Comparison of ENCODE assay signal across 26 cellular contexts in the genomic region with DNA sequence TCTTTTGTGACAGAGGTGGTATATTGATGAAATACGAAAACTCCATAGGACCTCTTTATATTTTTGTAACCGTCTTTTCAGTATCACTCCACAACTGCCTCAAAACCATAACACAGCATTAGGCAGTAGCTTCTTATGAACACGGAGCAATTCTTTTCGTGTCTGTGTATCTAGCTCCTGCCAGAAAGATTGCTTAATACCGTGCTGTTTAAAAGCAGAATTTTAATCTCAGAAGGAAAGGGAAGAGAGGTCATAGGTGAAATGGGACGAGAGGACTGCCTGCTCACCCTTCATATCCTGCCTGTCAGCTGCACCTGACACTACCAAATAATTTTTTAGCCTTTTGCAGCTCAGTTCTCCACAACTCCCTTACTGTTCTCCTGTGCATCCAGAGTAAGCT.
"Had no signal": no experiment of that assay in that cellular context is flagged by ENCODE, and none has a peak within 500 bp of the region (broad histone marks: within the 10 kb centered on the region; RNA-seq: fewer than 3 reads in every experiment).

No MANE protein-coding gene starts in this region.

- H3K9me3 ChIP-seq: adrenal gland, ascending aorta, breast epithelium, colonic mucosa, gastrocnemius medialis had no signal

- H3K36me3 ChIP-seq: adrenal gland, ascending aorta, breast epithelium, cardiac muscle cell, colonic mucosa, gastrocnemius medialis had no signal

- H3K27me3 ChIP-seq: adrenal gland, ascending aorta, breast epithelium, cardiac muscle cell, colonic mucosa, foreskin keratinocyte, gastrocnemius medialis had no signal

- H3K27ac ChIP-seq: adrenal gland, ascending aorta, breast epithelium, cardiac muscle cell, colonic mucosa, epithelial cell of prostate, foreskin keratinocyte, gastrocnemius medialis had no signal

- DNase-seq: activated CD4-positive, alpha-beta memory T cell treated with anti-CD3 and anti-CD28 coated beads for 36 hours; activated CD4-positive, alpha-beta T cell treated with anti-CD3 and anti-CD28 coated beads for 36 hours; activated CD4-positive, alpha-beta T cell treated with anti-CD3 and anti-CD28 coated beads, Interleukin-2, amount 10 ng/mL, durations not matched to agents 24 days and 14 days; activated CD4-positive, CD25-positive, alpha-beta regulatory T cell; activated CD4-positive, CD25-positive, alpha-beta regulatory T cell treated with anti-CD3 and anti-CD28 coated beads, Interleukin-2, amount 50 U/mL, for 72 hours; activated CD8-positive, alpha-beta memory T cell treated with anti-CD3 and anti-CD28 coated beads, Interleukin-2, amount 10 ng/mL, durations not matched to agents 7 days and 5 days; activated CD8-positive, alpha-beta memory T cell treated with anti-CD3 and anti-CD28 coated beads, Interleukin-2, amount 50 U/mL, for 4 hours; activated CD8-positive, alpha-beta T cell treated with anti-CD3 and anti-CD28 coated beads, Interleukin-2, amount 10 ng/mL, durations not matched to agents 7 days and 5 days; activated effector memory CD4-positive, alpha-beta T cell treated with anti-CD3 and anti-CD28 coated beads, Interleukin-2, amount 50 U/mL, for 16 hours; activated naive CD4-positive, alpha-beta T cell treated with anti-CD3 and anti-CD28 coated beads for 36 hours; activated naive CD8-positive, alpha-beta T cell treated with anti-CD3 and anti-CD28 coated beads for 36 hours; activated naive CD8-positive, alpha-beta T cell treated with anti-CD3 and anti-CD28 coated beads, Interleukin-2, amount 50 U/mL, for 24 hours; activated T-cell treated with anti-CD3 and anti-CD28 coated beads, Interleukin-2, amount 50 U/mL, for 1 hour; activated T-cell treated with anti-CD3 and anti-CD28 coated beads, Interleukin-2, amount 50 U/mL, for 48 hours; adrenal gland; central memory CD4-positive, alpha-beta T cell; cerebellar nuclear complex; colonic mucosa; effector CD8-positive, alpha-beta T cell; foreskin keratinocyte; gastrocnemius medialis; T-helper 2 cell had no signal

- ATAC-seq: activated CD4-positive, alpha-beta T cell treated with anti-CD3 and anti-CD28 coated beads for 36 hours; activated CD8-positive, alpha-beta memory T cell treated with anti-CD3 and anti-CD28 coated beads, Interleukin-2, amount 10 ng/mL, durations not matched to agents 7 days and 5 days; activated CD8-positive, alpha-beta T cell treated with anti-CD3 and anti-CD28 coated beads, Interleukin-2, amount 10 ng/mL, durations not matched to agents 7 days and 5 days; activated naive CD8-positive, alpha-beta T cell treated with anti-CD3 and anti-CD28 coated beads, Interleukin-2, amount 50 U/mL, for 24 hours; foreskin keratinocyte; gastrocnemius medialis had no signal

- H3K4me1 ChIP-seq: adrenal gland, ascending aorta, breast epithelium, colonic mucosa, foreskin keratinocyte, gastrocnemius medialis had no signal

- H3K4me3 ChIP-seq: adrenal gland, ascending aorta, breast epithelium, cardiac muscle cell, colonic mucosa, gastrocnemius medialis had no signal
